ENCODE assay signal across 1 cellular context in the genomic region with DNA sequence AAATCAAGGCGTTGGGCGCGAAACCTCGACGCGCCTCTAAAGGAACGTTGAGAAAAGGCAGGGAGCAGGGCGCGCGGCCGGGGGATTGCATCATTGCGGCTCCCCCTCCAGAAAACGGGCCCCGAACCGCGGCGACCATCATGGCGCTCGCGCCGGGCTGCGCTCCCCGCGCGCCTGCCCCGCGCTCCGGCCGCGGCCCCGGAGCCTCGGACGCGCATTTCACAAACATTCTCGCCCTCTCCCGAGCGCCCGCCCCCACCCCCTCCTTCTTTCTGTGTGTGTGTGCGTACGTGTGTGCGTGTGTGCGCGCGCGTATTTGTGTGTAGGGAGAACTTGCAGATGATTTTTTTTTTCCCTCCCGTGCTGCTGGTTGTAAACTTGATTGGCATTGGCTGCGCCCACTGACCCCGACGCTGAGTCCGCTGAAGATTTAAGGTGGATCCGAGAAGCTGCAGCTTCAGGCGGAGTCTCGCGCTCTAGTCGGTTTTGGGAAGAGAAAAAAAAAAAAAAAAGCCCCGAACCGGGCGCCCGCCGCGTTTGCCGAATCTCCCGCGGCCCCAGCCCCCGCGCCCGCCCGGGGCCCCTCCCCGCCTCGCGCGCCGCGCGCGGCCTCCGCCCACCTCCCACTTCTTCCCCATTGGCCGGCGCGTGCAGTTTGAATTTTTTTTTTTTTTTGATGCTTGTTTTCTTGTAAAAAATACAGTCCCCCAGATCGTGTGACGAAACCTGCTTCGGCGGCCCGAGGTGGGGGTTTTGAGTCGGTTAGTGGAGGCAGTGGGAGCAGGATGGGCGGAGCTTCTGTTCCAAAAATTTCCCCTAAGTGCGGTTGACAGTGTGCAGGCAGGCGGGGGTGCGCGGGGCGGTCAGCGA.
TF ChIP-seq lines count a peak whose summit lies in the region.

No MANE protein-coding gene starts in this region.

TF ChIP-seq in K562, 482 proteins besides CTCF, POLR2A, EP300 and RAD21 (continued from another document and continues in another):
- TF ChIP-seq, protein P1, sequence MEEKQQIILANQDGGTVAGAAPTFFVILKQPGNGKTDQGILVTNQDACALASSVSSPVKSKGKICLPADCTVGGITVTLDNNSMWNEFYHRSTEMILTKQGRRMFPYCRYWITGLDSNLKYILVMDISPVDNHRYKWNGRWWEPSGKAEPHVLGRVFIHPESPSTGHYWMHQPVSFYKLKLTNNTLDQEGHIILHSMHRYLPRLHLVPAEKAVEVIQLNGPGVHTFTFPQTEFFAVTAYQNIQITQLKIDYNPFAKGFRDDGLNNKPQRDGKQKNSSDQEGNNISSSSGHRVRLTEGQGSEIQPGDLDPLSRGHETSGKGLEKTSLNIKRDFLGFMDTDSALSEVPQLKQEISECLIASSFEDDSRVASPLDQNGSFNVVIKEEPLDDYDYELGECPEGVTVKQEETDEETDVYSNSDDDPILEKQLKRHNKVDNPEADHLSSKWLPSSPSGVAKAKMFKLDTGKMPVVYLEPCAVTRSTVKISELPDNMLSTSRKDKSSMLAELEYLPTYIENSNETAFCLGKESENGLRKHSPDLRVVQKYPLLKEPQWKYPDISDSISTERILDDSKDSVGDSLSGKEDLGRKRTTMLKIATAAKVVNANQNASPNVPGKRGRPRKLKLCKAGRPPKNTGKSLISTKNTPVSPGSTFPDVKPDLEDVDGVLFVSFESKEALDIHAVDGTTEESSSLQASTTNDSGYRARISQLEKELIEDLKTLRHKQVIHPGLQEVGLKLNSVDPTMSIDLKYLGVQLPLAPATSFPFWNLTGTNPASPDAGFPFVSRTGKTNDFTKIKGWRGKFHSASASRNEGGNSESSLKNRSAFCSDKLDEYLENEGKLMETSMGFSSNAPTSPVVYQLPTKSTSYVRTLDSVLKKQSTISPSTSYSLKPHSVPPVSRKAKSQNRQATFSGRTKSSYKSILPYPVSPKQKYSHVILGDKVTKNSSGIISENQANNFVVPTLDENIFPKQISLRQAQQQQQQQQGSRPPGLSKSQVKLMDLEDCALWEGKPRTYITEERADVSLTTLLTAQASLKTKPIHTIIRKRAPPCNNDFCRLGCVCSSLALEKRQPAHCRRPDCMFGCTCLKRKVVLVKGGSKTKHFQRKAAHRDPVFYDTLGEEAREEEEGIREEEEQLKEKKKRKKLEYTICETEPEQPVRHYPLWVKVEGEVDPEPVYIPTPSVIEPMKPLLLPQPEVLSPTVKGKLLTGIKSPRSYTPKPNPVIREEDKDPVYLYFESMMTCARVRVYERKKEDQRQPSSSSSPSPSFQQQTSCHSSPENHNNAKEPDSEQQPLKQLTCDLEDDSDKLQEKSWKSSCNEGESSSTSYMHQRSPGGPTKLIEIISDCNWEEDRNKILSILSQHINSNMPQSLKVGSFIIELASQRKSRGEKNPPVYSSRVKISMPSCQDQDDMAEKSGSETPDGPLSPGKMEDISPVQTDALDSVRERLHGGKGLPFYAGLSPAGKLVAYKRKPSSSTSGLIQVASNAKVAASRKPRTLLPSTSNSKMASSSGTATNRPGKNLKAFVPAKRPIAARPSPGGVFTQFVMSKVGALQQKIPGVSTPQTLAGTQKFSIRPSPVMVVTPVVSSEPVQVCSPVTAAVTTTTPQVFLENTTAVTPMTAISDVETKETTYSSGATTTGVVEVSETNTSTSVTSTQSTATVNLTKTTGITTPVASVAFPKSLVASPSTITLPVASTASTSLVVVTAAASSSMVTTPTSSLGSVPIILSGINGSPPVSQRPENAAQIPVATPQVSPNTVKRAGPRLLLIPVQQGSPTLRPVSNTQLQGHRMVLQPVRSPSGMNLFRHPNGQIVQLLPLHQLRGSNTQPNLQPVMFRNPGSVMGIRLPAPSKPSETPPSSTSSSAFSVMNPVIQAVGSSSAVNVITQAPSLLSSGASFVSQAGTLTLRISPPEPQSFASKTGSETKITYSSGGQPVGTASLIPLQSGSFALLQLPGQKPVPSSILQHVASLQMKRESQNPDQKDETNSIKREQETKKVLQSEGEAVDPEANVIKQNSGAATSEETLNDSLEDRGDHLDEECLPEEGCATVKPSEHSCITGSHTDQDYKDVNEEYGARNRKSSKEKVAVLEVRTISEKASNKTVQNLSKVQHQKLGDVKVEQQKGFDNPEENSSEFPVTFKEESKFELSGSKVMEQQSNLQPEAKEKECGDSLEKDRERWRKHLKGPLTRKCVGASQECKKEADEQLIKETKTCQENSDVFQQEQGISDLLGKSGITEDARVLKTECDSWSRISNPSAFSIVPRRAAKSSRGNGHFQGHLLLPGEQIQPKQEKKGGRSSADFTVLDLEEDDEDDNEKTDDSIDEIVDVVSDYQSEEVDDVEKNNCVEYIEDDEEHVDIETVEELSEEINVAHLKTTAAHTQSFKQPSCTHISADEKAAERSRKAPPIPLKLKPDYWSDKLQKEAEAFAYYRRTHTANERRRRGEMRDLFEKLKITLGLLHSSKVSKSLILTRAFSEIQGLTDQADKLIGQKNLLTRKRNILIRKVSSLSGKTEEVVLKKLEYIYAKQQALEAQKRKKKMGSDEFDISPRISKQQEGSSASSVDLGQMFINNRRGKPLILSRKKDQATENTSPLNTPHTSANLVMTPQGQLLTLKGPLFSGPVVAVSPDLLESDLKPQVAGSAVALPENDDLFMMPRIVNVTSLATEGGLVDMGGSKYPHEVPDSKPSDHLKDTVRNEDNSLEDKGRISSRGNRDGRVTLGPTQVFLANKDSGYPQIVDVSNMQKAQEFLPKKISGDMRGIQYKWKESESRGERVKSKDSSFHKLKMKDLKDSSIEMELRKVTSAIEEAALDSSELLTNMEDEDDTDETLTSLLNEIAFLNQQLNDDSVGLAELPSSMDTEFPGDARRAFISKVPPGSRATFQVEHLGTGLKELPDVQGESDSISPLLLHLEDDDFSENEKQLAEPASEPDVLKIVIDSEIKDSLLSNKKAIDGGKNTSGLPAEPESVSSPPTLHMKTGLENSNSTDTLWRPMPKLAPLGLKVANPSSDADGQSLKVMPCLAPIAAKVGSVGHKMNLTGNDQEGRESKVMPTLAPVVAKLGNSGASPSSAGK (IDR thresholded peaks at IDR 0.05), result no peak
- TF ChIP-seq, protein P2, sequence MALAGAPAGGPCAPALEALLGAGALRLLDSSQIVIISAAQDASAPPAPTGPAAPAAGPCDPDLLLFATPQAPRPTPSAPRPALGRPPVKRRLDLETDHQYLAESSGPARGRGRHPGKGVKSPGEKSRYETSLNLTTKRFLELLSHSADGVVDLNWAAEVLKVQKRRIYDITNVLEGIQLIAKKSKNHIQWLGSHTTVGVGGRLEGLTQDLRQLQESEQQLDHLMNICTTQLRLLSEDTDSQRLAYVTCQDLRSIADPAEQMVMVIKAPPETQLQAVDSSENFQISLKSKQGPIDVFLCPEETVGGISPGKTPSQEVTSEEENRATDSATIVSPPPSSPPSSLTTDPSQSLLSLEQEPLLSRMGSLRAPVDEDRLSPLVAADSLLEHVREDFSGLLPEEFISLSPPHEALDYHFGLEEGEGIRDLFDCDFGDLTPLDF (CRISPR knock-in tag; IDR thresholded peaks at IDR 0.05), result no peak
- TF ChIP-seq, protein P3, sequence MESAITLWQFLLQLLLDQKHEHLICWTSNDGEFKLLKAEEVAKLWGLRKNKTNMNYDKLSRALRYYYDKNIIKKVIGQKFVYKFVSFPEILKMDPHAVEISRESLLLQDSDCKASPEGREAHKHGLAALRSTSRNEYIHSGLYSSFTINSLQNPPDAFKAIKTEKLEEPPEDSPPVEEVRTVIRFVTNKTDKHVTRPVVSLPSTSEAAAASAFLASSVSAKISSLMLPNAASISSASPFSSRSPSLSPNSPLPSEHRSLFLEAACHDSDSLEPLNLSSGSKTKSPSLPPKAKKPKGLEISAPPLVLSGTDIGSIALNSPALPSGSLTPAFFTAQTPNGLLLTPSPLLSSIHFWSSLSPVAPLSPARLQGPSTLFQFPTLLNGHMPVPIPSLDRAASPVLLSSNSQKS (CRISPR knock-in tag; IDR thresholded peaks at IDR 0.05), result no peak
- no peak for TF ChIP-seq KLF16 (IDR thresholded peaks at IDR 0.05)
- TF ChIP-seq ZKSCAN3 (CRISPR knock-in tag; IDR thresholded peaks at IDR 0.05), result no peak
- no peak for TF ChIP-seq HNRNPUL1 (IDR thresholded peaks at IDR 0.05; ENCODE audit: low read length)
- TF ChIP-seq DMBX1 (CRISPR knock-in tag; IDR thresholded peaks at IDR 0.05; ENCODE audit: borderline replicate concordance), result no peak
- TF ChIP-seq SMARCA5 (IDR thresholded peaks at IDR 0.05), result no peak
- peak; percentile 40 for TF ChIP-seq TBP (optimal IDR thresholded peaks at IDR 0.05; ENCODE audit: low read depth, low read length)
- TF ChIP-seq, protein P4, sequence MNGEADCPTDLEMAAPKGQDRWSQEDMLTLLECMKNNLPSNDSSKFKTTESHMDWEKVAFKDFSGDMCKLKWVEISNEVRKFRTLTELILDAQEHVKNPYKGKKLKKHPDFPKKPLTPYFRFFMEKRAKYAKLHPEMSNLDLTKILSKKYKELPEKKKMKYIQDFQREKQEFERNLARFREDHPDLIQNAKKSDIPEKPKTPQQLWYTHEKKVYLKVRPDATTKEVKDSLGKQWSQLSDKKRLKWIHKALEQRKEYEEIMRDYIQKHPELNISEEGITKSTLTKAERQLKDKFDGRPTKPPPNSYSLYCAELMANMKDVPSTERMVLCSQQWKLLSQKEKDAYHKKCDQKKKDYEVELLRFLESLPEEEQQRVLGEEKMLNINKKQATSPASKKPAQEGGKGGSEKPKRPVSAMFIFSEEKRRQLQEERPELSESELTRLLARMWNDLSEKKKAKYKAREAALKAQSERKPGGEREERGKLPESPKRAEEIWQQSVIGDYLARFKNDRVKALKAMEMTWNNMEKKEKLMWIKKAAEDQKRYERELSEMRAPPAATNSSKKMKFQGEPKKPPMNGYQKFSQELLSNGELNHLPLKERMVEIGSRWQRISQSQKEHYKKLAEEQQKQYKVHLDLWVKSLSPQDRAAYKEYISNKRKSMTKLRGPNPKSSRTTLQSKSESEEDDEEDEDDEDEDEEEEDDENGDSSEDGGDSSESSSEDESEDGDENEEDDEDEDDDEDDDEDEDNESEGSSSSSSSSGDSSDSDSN (IDR thresholded peaks at IDR 0.05; ENCODE audit: borderline replicate concordance in 1 of 2, low read depth in 2 of 2, low read length in 2 of 2), result peak in 1 of 2 experiments; percentile 58; a peak in 1 of 4 replicates
- TF ChIP-seq KLF13 (tag; IDR thresholded peaks at IDR 0.05; ENCODE audit: borderline replicate concordance, low read depth), result no peak
- TF ChIP-seq PRPF4 (IDR thresholded peaks at IDR 0.05; ENCODE audit: insufficient read depth, low read depth, low read length, poor library complexity, severe bottlenecking), result peak; percentile 19
- TF ChIP-seq HSF4 (CRISPR knock-in tag; IDR thresholded peaks at IDR 0.05; ENCODE audit: borderline replicate concordance), result no peak
- TF ChIP-seq, protein P5, sequence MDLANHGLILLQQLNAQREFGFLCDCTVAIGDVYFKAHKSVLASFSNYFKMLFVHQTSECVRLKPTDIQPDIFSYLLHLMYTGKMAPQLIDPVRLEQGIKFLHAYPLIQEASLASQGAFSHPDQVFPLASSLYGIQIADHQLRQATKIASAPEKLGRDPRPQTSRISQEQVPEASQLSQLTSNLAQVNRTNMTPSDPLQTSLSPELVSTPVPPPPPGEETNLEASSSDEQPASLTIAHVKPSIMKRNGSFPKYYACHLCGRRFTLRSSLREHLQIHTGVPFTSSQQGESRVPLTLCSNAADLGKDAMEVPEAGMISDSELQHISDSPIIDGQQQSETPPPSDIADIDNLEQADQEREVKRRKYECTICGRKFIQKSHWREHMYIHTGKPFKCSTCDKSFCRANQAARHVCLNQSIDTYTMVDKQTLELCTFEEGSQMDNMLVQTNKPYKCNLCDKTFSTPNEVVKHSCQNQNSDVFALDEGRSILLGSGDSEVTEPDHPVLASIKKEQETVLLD (IDR thresholded peaks at IDR 0.05), result no peak
- no peak for TF ChIP-seq ETV6 (IDR thresholded peaks at IDR 0.05; ENCODE audit: borderline replicate concordance in 1 of 2, low read depth in 2 of 2, low read length in 1 of 2)
- TF ChIP-seq ETV6 (CRISPR knock-in tag; IDR thresholded peaks at IDR 0.05; ENCODE audit: borderline replicate concordance), result no peak
- no peak for TF ChIP-seq PRMT5 (CRISPR knock-in tag; IDR thresholded peaks at IDR 0.05)
- TF ChIP-seq RBM25 (IDR thresholded peaks at IDR 0.05; ENCODE audit: low read depth, low read length, severe bottlenecking), result no peak
- TF ChIP-seq ZNF24 (IDR thresholded peaks at IDR 0.05), result no peak
- no peak for TF ChIP-seq U2AF2 (optimal IDR thresholded peaks at IDR 0.05; ENCODE audit: low read depth, low read length)
- no peak for TF ChIP-seq ARID1B (IDR thresholded peaks at IDR 0.05)
- no peak for TF ChIP-seq BCOR (IDR thresholded peaks at IDR 0.05)
- TF ChIP-seq, protein P6, sequence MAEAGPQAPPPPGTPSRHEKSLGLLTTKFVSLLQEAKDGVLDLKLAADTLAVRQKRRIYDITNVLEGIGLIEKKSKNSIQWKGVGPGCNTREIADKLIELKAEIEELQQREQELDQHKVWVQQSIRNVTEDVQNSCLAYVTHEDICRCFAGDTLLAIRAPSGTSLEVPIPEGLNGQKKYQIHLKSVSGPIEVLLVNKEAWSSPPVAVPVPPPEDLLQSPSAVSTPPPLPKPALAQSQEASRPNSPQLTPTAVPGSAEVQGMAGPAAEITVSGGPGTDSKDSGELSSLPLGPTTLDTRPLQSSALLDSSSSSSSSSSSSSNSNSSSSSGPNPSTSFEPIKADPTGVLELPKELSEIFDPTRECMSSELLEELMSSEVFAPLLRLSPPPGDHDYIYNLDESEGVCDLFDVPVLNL (CRISPR knock-in tag; IDR thresholded peaks at IDR 0.05; ENCODE audit: low read depth), result no peak
- no peak for TF ChIP-seq NFRKB (IDR thresholded peaks at IDR 0.05; ENCODE audit: low read depth)
- TF ChIP-seq BCL6 (CRISPR knock-in tag; IDR thresholded peaks at IDR 0.05), result no peak
- no peak for TF ChIP-seq ZNF695 (CRISPR knock-in tag; IDR thresholded peaks at IDR 0.05)
- TF ChIP-seq, protein P7, sequence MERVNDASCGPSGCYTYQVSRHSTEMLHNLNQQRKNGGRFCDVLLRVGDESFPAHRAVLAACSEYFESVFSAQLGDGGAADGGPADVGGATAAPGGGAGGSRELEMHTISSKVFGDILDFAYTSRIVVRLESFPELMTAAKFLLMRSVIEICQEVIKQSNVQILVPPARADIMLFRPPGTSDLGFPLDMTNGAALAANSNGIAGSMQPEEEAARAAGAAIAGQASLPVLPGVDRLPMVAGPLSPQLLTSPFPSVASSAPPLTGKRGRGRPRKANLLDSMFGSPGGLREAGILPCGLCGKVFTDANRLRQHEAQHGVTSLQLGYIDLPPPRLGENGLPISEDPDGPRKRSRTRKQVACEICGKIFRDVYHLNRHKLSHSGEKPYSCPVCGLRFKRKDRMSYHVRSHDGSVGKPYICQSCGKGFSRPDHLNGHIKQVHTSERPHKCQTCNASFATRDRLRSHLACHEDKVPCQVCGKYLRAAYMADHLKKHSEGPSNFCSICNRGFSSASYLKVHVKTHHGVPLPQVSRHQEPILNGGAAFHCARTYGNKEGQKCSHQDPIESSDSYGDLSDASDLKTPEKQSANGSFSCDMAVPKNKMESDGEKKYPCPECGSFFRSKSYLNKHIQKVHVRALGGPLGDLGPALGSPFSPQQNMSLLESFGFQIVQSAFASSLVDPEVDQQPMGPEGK (CRISPR knock-in tag; IDR thresholded peaks at IDR 0.05; ENCODE audit: borderline replicate concordance), result no peak
- TF ChIP-seq GTF2A2 (tag; IDR thresholded peaks at IDR 0.05), result no peak
- TF ChIP-seq HDAC8 (tag; IDR thresholded peaks at IDR 0.05), result no peak
- TF ChIP-seq, protein P8, sequence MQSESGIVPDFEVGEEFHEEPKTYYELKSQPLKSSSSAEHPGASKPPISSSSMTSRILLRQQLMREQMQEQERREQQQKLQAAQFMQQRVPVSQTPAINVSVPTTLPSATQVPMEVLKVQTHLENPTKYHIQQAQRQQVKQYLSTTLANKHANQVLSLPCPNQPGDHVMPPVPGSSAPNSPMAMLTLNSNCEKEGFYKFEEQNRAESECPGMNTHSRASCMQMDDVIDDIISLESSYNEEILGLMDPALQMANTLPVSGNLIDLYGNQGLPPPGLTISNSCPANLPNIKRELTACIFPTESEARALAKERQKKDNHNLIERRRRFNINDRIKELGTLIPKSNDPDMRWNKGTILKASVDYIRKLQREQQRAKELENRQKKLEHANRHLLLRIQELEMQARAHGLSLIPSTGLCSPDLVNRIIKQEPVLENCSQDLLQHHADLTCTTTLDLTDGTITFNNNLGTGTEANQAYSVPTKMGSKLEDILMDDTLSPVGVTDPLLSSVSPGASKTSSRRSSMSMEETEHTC (IDR thresholded peaks at IDR 0.05), result 0 out of 2 replicates have a peak, but pooled peaks have one; percentile 7
